Comparison of ENCODE assay signal across 8 cellular contexts in genomic region chr12:53295070-53295890, GRCh38. TPM values are rescaled to one million over a fixed set of nuclear protein-coding genes. Genes with fewer than 3 reads are reported as not detected.
A peak's percentile ranks its signal among the peaks of the same experiment; 100 is the strongest.
DNase-seq lines count a peak whose midpoint lies in the region; ATAC-seq and TF ChIP-seq lines count a peak whose summit lies in the region.

Gene PFDN5 (plus strand): TSS chr12:53295542. CDS start chr12:53295568, 26 bp downstream.

- H3K36me3 Mint-ChIP-seq in activated CD4-positive, alpha-beta T cell treated with anti-CD3 and anti-CD28 coated beads for 36 hours (ENCODE audit: low read depth), result peaks cover 75% of the 10 kb centered on the region

- intact Hi-C loops in activated CD4-positive, alpha-beta T cell treated with anti-CD3 and anti-CD28 coated beads for 36 hours (cut with DNase I, micrococcal nuclease), result loop anchor here (1.0 to 2.0 kb wide), 13 partner anchors 26 to 331 kb away; partner anchors contain the start of genes AAAS (in 2 of the 2), ESPL1 (in 2 of the 2), ATF7 (in 1 of the 2) and CSAD (in 1 of the 2)

- peak within 1 kb of the TSS; percentile 95 for H3K4me3 ChIP-seq in choroid plexus epithelial cell (ENCODE audit: low read depth, low read length)

- no peaks in the 10 kb centered on the region for H3K27me3 Mint-ChIP-seq in activated CD4-positive, alpha-beta T cell treated with anti-CD3 and anti-CD28 coated beads for 36 hours

- POLR2A ChIA-PET in activated CD4-positive, alpha-beta T cell treated with anti-CD3 and anti-CD28 coated beads for 36 hours (lab: Charles Lee), result interaction anchor here (0.6 to 2.1 kb wide), 9 partner anchors 26 to 216 kb away, joined by 3 to 15 read pairs (median 4); partner anchors contain the start of genes AAAS, CSAD, ESPL1 and SPRYD3

- peaks cover 52% of the 10 kb centered on the region for H3K4me1 Mint-ChIP-seq in activated CD4-positive, alpha-beta T cell treated with anti-CD3 and anti-CD28 coated beads for 36 hours

- no peaks in the 10 kb centered on the region for H3K9me3 Mint-ChIP-seq in activated CD4-positive, alpha-beta T cell treated with anti-CD3 and anti-CD28 coated beads for 36 hours (ENCODE audit: low read depth)

- TF ChIP-seq POLR2A in GM19099 (IDR thresholded peaks at IDR 0.05; ENCODE audit: extremely low read depth, insufficient read length, low read depth), result peak; percentile 90

- peak within 1 kb of the TSS; percentile 85 for H3K4me3 Mint-ChIP-seq in activated CD4-positive, alpha-beta T cell treated with anti-CD3 and anti-CD28 coated beads for 36 hours

- CTCF ChIA-PET in activated CD4-positive, alpha-beta T cell treated with anti-CD3 and anti-CD28 coated beads for 36 hours (lab: Charles Lee), result interaction anchor here (0.6 to 18.7 kb wide), 15 partner anchors 8 to 348 kb away, joined by 3 to 173 read pairs (median 4); partner anchors contain the start of genes AAAS, ESPL1 and SOAT2

- peak; percentile 81 for ATAC-seq in HG03432 (IDR thresholded peaks at IDR 0.05; ENCODE audit: unreplicated experiment)
- peak; percentile 88 for ATAC-seq in activated CD4-positive, alpha-beta T cell treated with anti-CD3 and anti-CD28 coated beads for 36 hours

- peak within 1 kb of the TSS; percentile 94 for H3K27ac Mint-ChIP-seq in activated CD4-positive, alpha-beta T cell treated with anti-CD3 and anti-CD28 coated beads for 36 hours

- peak; percentile 32 for TF ChIP-seq CTCF in choroid plexus epithelial cell (conservative IDR thresholded peaks at IDR 0.05; ENCODE audit: low read depth, low read length)

- DNase-seq in AG20443 (ENCODE audit: low spot score) (peak; percentile 90), NCI-H510A (lab: John Stamatoyannopoulos, UW) (peak; percentile 80), choroid plexus epithelial cell (ENCODE audit: low read depth) (peak; percentile 97), kidney tubule cell (ENCODE audit: low spot score) (peak; percentile 93)
- peak; percentile 93 for DNase-seq in activated CD4-positive, alpha-beta T cell treated with anti-CD3 and anti-CD28 coated beads for 36 hours
- DNase-seq in stimulated activated CD4-positive, alpha-beta T cell treated with anti-CD3 and anti-CD28 coated beads, Interleukin-1b, Interleukin-23, amount 100 ng/mL, for 24 hours (ENCODE audit: low read depth in 4 of 4, low spot score in 1 of 4), result peak; percentile 57 to 78 (median 68)

RNA-seq across cellular contexts. Expression of gene PFDN5, which starts in this region (rescaled TPM):
- total RNA-seq in activated CD4-positive, alpha-beta T cell treated with anti-CD3 and anti-CD28 coated beads for 36 hours, result 100 to 1,000 TPM; 253 to 322 TPM

Comparison
In these comparisons a context has a peak if more than half of its experiments do, and no peak if none do; other contexts are left out.
1. Peak in every context shown above with its lines: DNase-seq, ATAC-seq and H3K4me3 ChIP-seq.